In the genomic region with DNA sequence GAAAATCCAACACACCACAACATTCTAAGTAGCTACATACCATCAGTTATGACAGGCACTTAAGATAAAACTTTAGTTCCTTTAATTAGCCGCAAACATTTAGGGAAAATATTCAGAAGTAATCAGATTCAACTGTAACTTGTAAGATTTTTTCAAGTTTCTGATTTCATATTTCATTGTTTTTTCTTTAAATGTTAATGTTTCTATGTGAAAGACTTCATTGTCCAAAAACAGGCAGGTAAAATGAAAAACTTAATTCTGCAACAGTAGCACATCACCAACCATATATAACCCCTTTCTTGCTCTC, we compare ENCODE assay signal across 1 cellular context.
TF ChIP-seq lines count a peak whose summit lies in the region.

No MANE protein-coding gene starts in this region.

TF ChIP-seq in endothelial cell of umbilical vein, 7 proteins besides CTCF, POLR2A, EP300 and RAD21:
- TF ChIP-seq POLR2AphosphoS5 (IDR thresholded peaks at IDR 0.05; ENCODE audit: insufficient read depth, low read depth, low read length) (no peak), JUN (IDR thresholded peaks at IDR 0.05; ENCODE audit: borderline replicate concordance, insufficient read depth, insufficient read length, low read depth) (no peak), EZH2 (IDR thresholded peaks at IDR 0.05; ENCODE audit: borderline replicate concordance, low read depth, low read length, severe bottlenecking) (no peak), GATA2 (IDR thresholded peaks at IDR 0.05; ENCODE audit: insufficient read depth, insufficient read length, low read depth, low read length) (no peak), FOS (IDR thresholded peaks at IDR 0.05; ENCODE audit: borderline replicate concordance, insufficient read depth, low read length) (no peak), MYC (IDR thresholded peaks at IDR 0.05; ENCODE audit: low read depth, low read length) (no peak)
- TF ChIP-seq, protein P1, sequence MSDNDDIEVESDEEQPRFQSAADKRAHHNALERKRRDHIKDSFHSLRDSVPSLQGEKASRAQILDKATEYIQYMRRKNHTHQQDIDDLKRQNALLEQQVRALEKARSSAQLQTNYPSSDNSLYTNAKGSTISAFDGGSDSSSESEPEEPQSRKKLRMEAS (IDR thresholded peaks at IDR 0.05; ENCODE audit: insufficient read depth, insufficient read length), result no peak
TF ChIP-seq in endothelial cell of umbilical vein: peak in this region for 0.
